Comparison of ENCODE assay signal across 7 cellular contexts in genomic region chr7:17369686-17370426, GRCh38.
DNase-seq lines count a peak whose midpoint lies in the region; ATAC-seq and TF ChIP-seq lines count a peak whose summit lies in the region.

No MANE protein-coding gene starts in this region.

- no peaks in the 10 kb centered on the region for H3K9me3 Mint-ChIP-seq in nephron progenitor cell

- H3K36me3 Mint-ChIP-seq in nephron progenitor cell (ENCODE audit: low read depth): no peaks in the 10 kb centered on the region

- no peaks in the 10 kb centered on the region for H3K4me1 Mint-ChIP-seq in nephron progenitor cell

- TF ChIP-seq CTCF in upper lobe of left lung (IDR thresholded peaks at IDR 0.05): no peak
- TF ChIP-seq CTCF in nephron progenitor cell (IDR thresholded peaks at IDR 0.05): no peak

- no peak overlapping the region for H3K4me3 ChIP-seq in upper lobe of left lung

- H3K27me3 Mint-ChIP-seq in nephron progenitor cell (ENCODE audit: low read depth, poor library complexity): peaks cover 6% of the 10 kb centered on the region

- H3K36me3 ChIP-seq in upper lobe of left lung: no peaks in the 10 kb centered on the region

- no peaks in the 10 kb centered on the region for H3K27me3 ChIP-seq in upper lobe of left lung

- H3K27ac ChIP-seq in angular gyrus (ENCODE audit: low read depth, low read length) (peak overlapping the region; percentile 65), upper lobe of left lung (peak overlapping the region; percentile 59 to 68 (median 64))

- no peak overlapping the region for H3K4me3 Mint-ChIP-seq in nephron progenitor cell

- peak in 2 of 4 donors; percentile 37 to 74 for TF ChIP-seq EP300 in upper lobe of left lung (IDR thresholded peaks at IDR 0.05)

- DNase-seq in HuH-7.5 (ENCODE audit: low spot score): peak; percentile 38
- DNase-seq in iris pigment epithelial cell (ENCODE audit: low read depth): peak; percentile 99
- DNase-seq in upper lobe of left lung: peak in 1 of 2 donors; percentile 56
- DNase-seq in NCI-H774 (lab: John Stamatoyannopoulos, UW): no peak
- DNase-seq in nephron progenitor cell: no peak
- DNase-seq in effector CD4-positive, alpha-beta T cell: no peak

- H3K9me3 ChIP-seq in upper lobe of left lung: no peaks in the 10 kb centered on the region

- H3K27ac Mint-ChIP-seq in nephron progenitor cell: no peak overlapping the region

- no peak for TF ChIP-seq POLR2A in upper lobe of left lung (IDR thresholded peaks at IDR 0.05)

- peak; percentile 88 for ATAC-seq in upper lobe of left lung (ENCODE audit: low FRiP score in 2 of 2)

- 42 to 52% methylated on average over 8 of the region's 8 CpGs for WGBS in upper lobe of left lung, 2 donors

- peaks cover 32 to 42% (median 35%) of the 10 kb centered on the region in 4 donors for H3K4me1 ChIP-seq in upper lobe of left lung

Comparison
In these comparisons a context has a peak if more than half of its experiments do, and no peak if none do; other contexts are left out.
1. DNase-seq: peak in HuH-7.5 (single experiment) and iris pigment epithelial cell (single experiment); none in NCI-H774 (single experiment), nephron progenitor cell (single experiment) and effector CD4-positive, alpha-beta T cell (single experiment).